ENCODE assay signal across 15 cellular contexts in the genomic region with DNA sequence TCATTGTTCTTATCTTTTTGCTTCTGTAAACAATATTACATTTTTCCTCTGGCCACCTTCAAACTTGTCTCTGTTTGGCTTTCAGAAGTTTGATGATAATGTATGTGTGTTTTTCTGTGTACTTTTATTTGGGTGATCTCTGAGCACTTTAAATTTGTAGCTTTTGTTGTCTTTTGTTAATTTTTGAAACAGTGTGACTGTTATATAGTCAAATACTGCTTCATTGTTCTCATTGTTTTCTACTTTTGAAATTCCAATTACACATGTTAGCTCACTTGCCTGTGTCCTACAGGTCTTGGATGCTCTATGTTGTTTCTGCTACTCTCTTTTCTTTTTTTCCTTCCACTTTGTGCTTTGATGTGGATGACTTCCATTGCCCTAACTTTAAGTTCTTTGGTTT.
DNase-seq lines count a peak whose midpoint lies in the region; ATAC-seq and TF ChIP-seq lines count a peak whose summit lies in the region.
"Had no signal": no experiment of that assay in that cellular context is flagged by ENCODE, and none has a peak within 500 bp of the region (broad histone marks: within the 10 kb centered on the region; RNA-seq: fewer than 3 reads in every experiment).

No MANE protein-coding gene starts in this region.

- TF ChIP-seq CTCF in dorsolateral prefrontal cortex (IDR thresholded peaks at IDR 0.05 in 54 of 56, conservative IDR thresholded peaks at IDR 0.05 in 2 of 56; ENCODE audit: low read depth in 1 of 56, partially characterized antibody in 56 of 56): peak in 1 of 56 donors; percentile 9
- no peak for TF ChIP-seq CTCF in glutamatergic neuron (IDR thresholded peaks at IDR 0.05; ENCODE audit: partially characterized antibody, unreplicated experiment)
- no peak for TF ChIP-seq CTCF in RWPE1 (conservative IDR thresholded peaks at IDR 0.05; ENCODE audit: low read depth)
- no peak for TF ChIP-seq CTCF in GM10266 (IDR thresholded peaks at IDR 0.05; ENCODE audit: control insufficient read depth, insufficient read depth, low read depth, missing control alignments)

- POLR2A ChIA-PET in RWPE1 (lab: Yijun Ruan, JAX; ENCODE audit: low non-redundant PET): no interaction called here

- intact Hi-C loops in dorsolateral prefrontal cortex (cut with DNase I): no loop called here

- H3K56ac ChIP-seq in mesendoderm (ENCODE audit: low read length): no peak overlapping the region

- H3K27me3 ChIP-seq in dorsolateral prefrontal cortex: no peaks in the 10 kb centered on the region
- H3K27me3 ChIP-seq in mesendoderm (ENCODE audit: insufficient read depth, low read length, poor library complexity): no peaks in the 10 kb centered on the region
- H3K27me3 ChIP-seq: BE2C had no signal

- no peak overlapping the region for H3K9ac ChIP-seq in mesendoderm (ENCODE audit: low read length)

- H3K4me2 ChIP-seq in mesendoderm (ENCODE audit: low read length): no peak overlapping the region
- H3K4me2 ChIP-seq: GM23338 had no signal

- H2AK5ac ChIP-seq in mesendoderm (ENCODE audit: low read length): no peak overlapping the region

- no peak overlapping the region for H3K23ac ChIP-seq in mesendoderm (ENCODE audit: low read length)

- no peak overlapping the region for H3K4ac ChIP-seq in mesendoderm (ENCODE audit: low read depth, low read length)

- no peak for DNase-seq in dorsolateral prefrontal cortex
- DNase-seq in glutamatergic neuron: no peak
- DNase-seq in medulla oblongata (ENCODE audit: extremely low spot score): peak; percentile 19
- DNase-seq in superior temporal gyrus (ENCODE audit: extremely low spot score): peak; percentile 64
- no peak for DNase-seq in RWPE1 (ENCODE audit: low spot score)
- no peak for DNase-seq in mesendoderm
- no peak for DNase-seq in GM10266 (ENCODE audit: extremely low spot score)
- DNase-seq: ACHN; BE2C; CD4-positive, CD25-positive, alpha-beta regulatory T cell; CD8-positive, alpha-beta memory T cell; COR-L47; HCEC 1CT had no signal

- H4K8ac ChIP-seq in mesendoderm (ENCODE audit: low read depth, low read length): no peak overlapping the region

- H3K27ac ChIP-seq in dorsolateral prefrontal cortex (peak overlapping the region in 58 of 59 donors; percentile 2 to 89 (median 74)), RWPE1 (no peak overlapping the region), mesendoderm (ENCODE audit: low read depth, low read length) (no peak overlapping the region)

- peak overlapping the region; percentile 52 for H3K27ac Mint-ChIP-seq in glutamatergic neuron (ENCODE audit: unreplicated experiment)
- H3K27ac Mint-ChIP-seq: CD8-positive, alpha-beta memory T cell; GM23338 had no signal

- no peak overlapping the region for H3K4me3 Mint-ChIP-seq in glutamatergic neuron (ENCODE audit: unreplicated experiment)
- H3K4me3 Mint-ChIP-seq: CD4-positive, CD25-positive, alpha-beta regulatory T cell; CD8-positive, alpha-beta memory T cell; GM23338 had no signal

- H3K9me3 Mint-ChIP-seq in glutamatergic neuron (ENCODE audit: unreplicated experiment): no peaks in the 10 kb centered on the region

- H4K5ac ChIP-seq in mesendoderm (ENCODE audit: low read length): no peak overlapping the region

- H3K4me3 ChIP-seq in dorsolateral prefrontal cortex: peak overlapping the region in 4 of 59 donors; percentile 5 to 21 (median 6)
- H3K4me3 ChIP-seq in mesendoderm (ENCODE audit: low read length): no peak overlapping the region
- H3K4me3 ChIP-seq: GM23338 had no signal

- no peaks in the 10 kb centered on the region for H3K36me3 Mint-ChIP-seq in glutamatergic neuron (ENCODE audit: unreplicated experiment)
- H3K36me3 Mint-ChIP-seq: CD4-positive, CD25-positive, alpha-beta regulatory T cell; CD8-positive, alpha-beta memory T cell had no signal

- ATAC-seq in HG02642 (IDR thresholded peaks at IDR 0.05; ENCODE audit: poor library complexity, unreplicated experiment): no peak
- ATAC-seq: GM23338 had no signal

- H3K4me1 ChIP-seq in mesendoderm (ENCODE audit: control insufficient read depth, low read depth, low read length): no peaks in the 10 kb centered on the region
- H3K4me1 ChIP-seq: BE2C had no signal

- H2BK120ac ChIP-seq in mesendoderm (ENCODE audit: low read depth, low read length): no peak overlapping the region

- no peak overlapping the region for H2BK15ac ChIP-seq in mesendoderm (replicated peaks; ENCODE audit: low read depth)

- H3K18ac ChIP-seq in mesendoderm (ENCODE audit: low read length): no peak overlapping the region

- H3K4me1 Mint-ChIP-seq in glutamatergic neuron (ENCODE audit: low read depth, unreplicated experiment): peaks cover 10% of the 10 kb centered on the region
- H3K4me1 Mint-ChIP-seq: CD4-positive, CD25-positive, alpha-beta regulatory T cell; CD8-positive, alpha-beta memory T cell had no signal

- H2BK5ac ChIP-seq in mesendoderm (ENCODE audit: low read length): no peak overlapping the region

- H3K79me1 ChIP-seq in mesendoderm (ENCODE audit: low read length): no peaks in the 10 kb centered on the region

- CTCF ChIA-PET in RWPE1 (lab: Yijun Ruan, JAX): no interaction called here

- H3K36me3 ChIP-seq in mesendoderm (ENCODE audit: control insufficient read depth, insufficient read depth, low read length): no peaks in the 10 kb centered on the region
- H3K36me3 ChIP-seq: BE2C had no signal

- H3K79me2 ChIP-seq in mesendoderm (ENCODE audit: control insufficient read depth, insufficient read depth, low read length): no peaks in the 10 kb centered on the region

- H3K27me3 Mint-ChIP-seq in glutamatergic neuron (ENCODE audit: unreplicated experiment): no peaks in the 10 kb centered on the region
- H3K27me3 Mint-ChIP-seq: CD4-positive, CD25-positive, alpha-beta regulatory T cell; CD8-positive, alpha-beta memory T cell had no signal

Comparison
In these comparisons a context has a peak if more than half of its experiments do, and no peak if none do; other contexts are left out.
1. DNase-seq: peak in medulla oblongata (single experiment) and superior temporal gyrus (single experiment); none in dorsolateral prefrontal cortex (0 of 10), glutamatergic neuron (single experiment), RWPE1 (single experiment), mesendoderm (single experiment) and GM10266 (single experiment).
2. H3K27ac ChIP-seq: peak in dorsolateral prefrontal cortex (58 of 59); none in RWPE1 (single experiment) and mesendoderm (single experiment).